Comparison of ENCODE assay signal across 8 cellular contexts in the genomic region with DNA sequence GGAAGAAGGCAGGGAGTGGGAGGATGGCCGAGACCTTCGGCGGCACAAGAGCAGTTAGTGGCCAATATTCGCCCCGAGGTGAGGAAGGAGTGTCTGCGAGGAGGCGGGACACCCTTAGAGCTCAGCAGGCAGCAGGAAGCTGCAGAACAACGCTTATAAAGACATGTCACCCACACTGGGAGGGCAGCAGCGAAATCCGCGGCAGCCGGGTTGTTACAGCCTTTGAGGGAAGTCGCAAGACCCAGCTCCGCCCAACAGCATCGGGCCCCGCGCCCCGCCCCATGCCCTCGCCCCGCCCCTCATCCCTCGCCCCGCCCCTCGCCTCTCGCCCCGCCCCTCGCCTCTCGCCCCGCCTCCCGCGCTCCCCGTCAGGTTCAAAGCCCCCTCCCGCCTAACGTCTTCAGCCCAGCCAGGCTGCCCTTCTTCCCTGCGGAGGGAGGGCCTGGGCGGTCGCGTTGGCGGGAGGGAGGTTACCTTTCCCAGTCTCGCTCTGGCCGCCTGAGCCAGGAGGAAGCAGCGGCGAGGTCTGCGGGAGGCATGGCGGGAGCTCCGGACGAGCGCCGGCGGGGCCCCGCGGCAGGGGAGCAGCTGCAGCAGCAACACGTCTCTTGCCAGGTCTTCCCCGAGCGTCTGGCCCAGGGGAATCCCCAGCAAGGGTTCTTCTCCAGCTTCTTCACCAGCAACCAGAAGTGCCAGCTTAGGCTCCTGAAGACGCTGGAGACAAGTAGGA. TPM values are rescaled to one million over a fixed set of nuclear protein-coding genes. Genes with fewer than 3 reads are reported as not detected.
A peak's percentile ranks its signal among the peaks of the same experiment; 100 is the strongest.
DNase-seq lines count a peak whose midpoint lies in the region; ATAC-seq lines count a peak whose summit lies in the region.

TSS of gene ATP23 (plus strand) at position 403 of the 730 bp plus-strand sequence. CDS start at position 538, 135 bp downstream.

- DNase-seq in Ammon's horn (ENCODE audit: low spot score), result peak; percentile 95
- peak; percentile 80 for DNase-seq in GM19238 (ENCODE audit: insufficient read length, low spot score)
- DNase-seq in NCI-H510A (lab: John Stamatoyannopoulos, UW), result peak; percentile 96
- DNase-seq in activated CD4-positive, alpha-beta T cell treated with anti-CD3 and anti-CD28 coated beads for 1 hour, result peak; percentile 86
- peak; percentile 95 for DNase-seq in cerebellum (ENCODE audit: low spot score)
- DNase-seq in kidney glomerular epithelial cell (lab: John Stamatoyannopoulos, UW), result peak; percentile 89
- peak; percentile 73 to 80 for DNase-seq in stimulated activated CD4-positive, alpha-beta T cell treated with anti-CD3 and anti-CD28 coated beads, Interleukin-15, amount 100 ng/mL, for 48 hours (ENCODE audit: low read depth in 2 of 2)

- peak; percentile 86 for ATAC-seq in HG03439 (IDR thresholded peaks at IDR 0.05; ENCODE audit: unreplicated experiment)

RNA-seq across cellular contexts. Expression of gene ATP23, which starts in this region (rescaled TPM):
- total RNA-seq in cerebellum, result 6.0 TPM

Comparison
In these comparisons a context has a peak if more than half of its experiments do, and no peak if none do; other contexts are left out.
1. Peak in every context shown above with its lines: DNase-seq and ATAC-seq.